In genomic region chr21:20997308-20997632, GRCh38 we compare ENCODE assay signal across 8 cellular contexts. TPM values are rescaled to one million over a fixed set of nuclear protein-coding genes. Genes with fewer than 3 reads are reported as not detected.
DNase-seq lines count a peak whose midpoint lies in the region; ATAC-seq and TF ChIP-seq lines count a peak whose summit lies in the region.
"Had no signal": no experiment of that assay in that cellular context is flagged by ENCODE, and none has a peak within 500 bp of the region (broad histone marks: within the 10 kb centered on the region; RNA-seq: fewer than 3 reads in every experiment).

No MANE protein-coding gene starts in this region.

- no peak for TF ChIP-seq POLR2A in suprapubic skin (IDR thresholded peaks at IDR 0.05)

- H3K36me3 Mint-ChIP-seq in T-cell: no peaks in the 10 kb centered on the region
- H3K36me3 Mint-ChIP-seq in effector memory CD8-positive, alpha-beta T cell (ENCODE audit: insufficient read depth): no peaks in the 10 kb centered on the region

- ATAC-seq in T-cell (replicated peaks in 1 of 4) (peak in 3 of 4 experiments; percentile 11 to 26 (median 12)), GM19397 (IDR thresholded peaks at IDR 0.05; ENCODE audit: unreplicated experiment) (no peak), HG02798 (IDR thresholded peaks at IDR 0.05; ENCODE audit: poor library complexity, unreplicated experiment) (no peak)
- peak; percentile 7 for ATAC-seq in effector memory CD8-positive, alpha-beta T cell (replicated peaks)

- H3K4me3 ChIP-seq in suprapubic skin: peak overlapping the region; percentile 61

- peaks cover 8% of the 10 kb centered on the region for H3K27me3 ChIP-seq in suprapubic skin

- POLR2A ChIA-PET in T-cell (lab: Charles Lee): no interaction called here

- CTCF ChIA-PET in T-cell (lab: Charles Lee): interaction anchor here (0.6 kb wide), 2 partner anchors 11 to 22 kb away, joined by 7 to 8 read pairs; no protein-coding TSS in a partner anchor

- no peaks in the 10 kb centered on the region for H3K36me3 ChIP-seq in suprapubic skin

- H3K27me3 Mint-ChIP-seq in T-cell: peaks cover 9 to 42% of the 10 kb centered on the region in 2 donors
- no peaks in the 10 kb centered on the region for H3K27me3 Mint-ChIP-seq in effector memory CD8-positive, alpha-beta T cell

- peak overlapping the region; percentile 56 to 73 (median 65) for H3K4me3 Mint-ChIP-seq in T-cell
- peak overlapping the region; percentile 38 to 65 for H3K4me3 Mint-ChIP-seq in effector memory CD8-positive, alpha-beta T cell

- no peak overlapping the region for H3K27ac Mint-ChIP-seq in T-cell
- no peak overlapping the region for H3K27ac Mint-ChIP-seq in effector memory CD8-positive, alpha-beta T cell

- DNase-seq in T-cell: peak in 1 of 34 experiments; percentile 5
- no peak for DNase-seq in effector memory CD8-positive, alpha-beta T cell
- peak; percentile 44 for DNase-seq in midbrain (lab: John Stamatoyannopoulos, UW)
- no peak for DNase-seq in suprapubic skin (ENCODE audit: low spot score in 2 of 2)
- no peak for DNase-seq in NK-92 (lab: John Stamatoyannopoulos, UW; ENCODE audit: unreplicated experiment)
- DNase-seq: stimulated activated CD4-positive, alpha-beta T cell treated with anti-CD3 and anti-CD28 coated beads, Interleukin-12 subunit alpha, Interleukin-12 subunit beta, amount 100 ng/mL, for 4 hours had no signal

- WGBS in suprapubic skin: 9% methylated on average over 14 of the region's 20 CpGs

- H3K9me3 ChIP-seq in suprapubic skin: no peaks in the 10 kb centered on the region

- peaks cover 16% of the 10 kb centered on the region in 3 donors for H3K4me1 Mint-ChIP-seq in T-cell
- H3K4me1 Mint-ChIP-seq in effector memory CD8-positive, alpha-beta T cell (ENCODE audit: low read depth in 2 of 2): peaks cover 0 to 2% of the 10 kb centered on the region in 2 donors

- peaks cover 19% of the 10 kb centered on the region for H3K4me1 ChIP-seq in suprapubic skin

- TF ChIP-seq EP300 in suprapubic skin (IDR thresholded peaks at IDR 0.05): no peak

- no peak overlapping the region for H3K27ac ChIP-seq in suprapubic skin

- H3K9me3 Mint-ChIP-seq in T-cell: no peaks in the 10 kb centered on the region
- H3K9me3 Mint-ChIP-seq in effector memory CD8-positive, alpha-beta T cell: peaks cover 0 to 3% of the 10 kb centered on the region in 2 donors

- TF ChIP-seq CTCF in suprapubic skin (IDR thresholded peaks at IDR 0.05): no peak

RNA-seq across cellular contexts. Expression of gene NCAM2, which starts 0.9 kb away (rescaled TPM):
- total RNA-seq in T-cell (under 1 TPM in 2 of 5 donors, not detected in 3; 0.41 to 0.46 TPM), suprapubic skin (1 to 10 TPM in 1 of 4 donors, under 1 TPM in 3; 0.25 to 1.0 (median 0.92) TPM)

Comparison
In these comparisons a context has a peak if more than half of its experiments do, and no peak if none do; other contexts are left out.
1. ATAC-seq: peak in T-cell (3 of 4) and effector memory CD8-positive, alpha-beta T cell (single experiment); none in GM19397 (single experiment) and HG02798 (single experiment).